29 cellular contexts compared by ENCODE assay signal in the genomic region with DNA sequence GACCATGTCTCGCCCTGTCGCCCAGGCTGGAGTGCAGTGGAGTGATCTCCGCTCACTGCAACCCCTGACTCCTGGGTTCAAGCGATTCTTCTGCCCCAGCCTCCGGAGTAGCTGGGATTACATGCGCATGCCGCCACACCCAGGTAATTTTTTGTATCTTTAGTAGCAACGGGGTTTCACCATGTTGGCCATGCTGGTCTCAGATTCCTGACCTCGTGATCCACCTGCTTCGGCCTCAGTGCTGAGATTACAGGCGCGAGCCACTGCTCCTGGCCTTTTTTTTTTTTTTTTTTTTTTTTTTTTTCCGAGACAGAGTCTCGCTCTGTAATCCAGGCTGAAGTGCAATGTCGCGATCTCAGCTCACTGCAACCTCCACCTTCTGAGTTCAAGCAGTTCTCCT. TPM values are rescaled to one million over a fixed set of nuclear protein-coding genes. Genes with fewer than 3 reads are reported as not detected.
"Had no signal": no experiment of that assay in that cellular context is flagged by ENCODE, and none has a peak within 500 bp of the region (broad histone marks: within the 10 kb centered on the region; RNA-seq: fewer than 3 reads in every experiment).

No MANE protein-coding gene starts in this region.

- H3K79me2 ChIP-seq: parathyroid adenoma had no signal

- H3K36me3 ChIP-seq: ovary, spleen, stomach, tibial artery, transverse colon, upper lobe of left lung, vagina had no signal

- ATAC-seq: naive thymus-derived CD8-positive, alpha-beta T cell; psoas muscle; right cardiac atrium; sciatic nerve; stimulated activated naive B cell treated with anti-CD40 and anti-IgM and Interleukin-4, amounts not matched to agents 10 μg/mL and 1 μg/mL and 100 μg/mL, for 72 hours had no signal

- H3K9ac ChIP-seq: parathyroid adenoma had no signal

- H3K4me3 ChIP-seq: ovary, psoas muscle, skin epidermis, smooth muscle cell, spleen, stomach, testis, tibial artery, transverse colon, upper lobe of left lung, vagina had no signal

- FAIRE-seq: urothelium cell line had no signal

- H2AFZ ChIP-seq: parathyroid adenoma had no signal

- H3K9me3 Mint-ChIP-seq: naive B cell; naive thymus-derived CD8-positive, alpha-beta T cell; natural killer cell treated with Interleukin-12 subunit alpha and Interleukin-12 subunit beta and Interleukin-15 and Interleukin-18, amount 100 ng/mL, for 72 hours; nephron progenitor cell; neural crest cell; stimulated activated naive B cell treated with anti-CD40 and anti-IgM and Interleukin-4, amounts not matched to agents 10 μg/mL and 1 μg/mL and 100 μg/mL, for 72 hours; stimulated activated naive CD8-positive, alpha-beta T cell treated with anti-CD3 and anti-CD28 coated beads, Interleukin-15, Interleukin-2, amounts not matched to agents 100 ng/mL and 50 ng/mL, for 24 hours had no signal

- H3K4me3 Mint-ChIP-seq: naive B cell; nephron progenitor cell; neural crest cell; stimulated activated naive B cell treated with anti-CD40 and anti-IgM and Interleukin-4, amounts not matched to agents 10 μg/mL and 1 μg/mL and 100 μg/mL, for 72 hours had no signal

- DNase-seq: naive B cell; nephron progenitor cell; occipital lobe; ovary; posterior cingulate gyrus; psoas muscle; right cardiac atrium; spleen; stimulated activated CD4-positive, alpha-beta T cell treated with anti-CD3 and anti-CD28 coated beads, Interleukin-12 subunit alpha, Interleukin-12 subunit beta, amount 100 ng/mL, for 4 hours; stimulated activated CD4-positive, alpha-beta T cell treated with anti-CD3 and anti-CD28 coated beads, Interleukin-4, amount 100 ng/mL, for 1 hour; stimulated activated CD4-positive, alpha-beta T cell treated with anti-CD3 and anti-CD28 coated beads, Interleukin-4, amount 100 ng/mL, for 4 hours; stimulated activated naive B cell treated with anti-CD40 and anti-IgM and Interleukin-4, amounts not matched to agents 10 μg/mL and 1 μg/mL and 100 μg/mL, for 72 hours; stomach; testis; tibial artery; transverse colon; upper lobe of left lung had no signal

- H3K36me3 Mint-ChIP-seq: naive B cell; naive thymus-derived CD8-positive, alpha-beta T cell; stimulated activated naive B cell treated with anti-CD40 and anti-IgM and Interleukin-4, amounts not matched to agents 10 μg/mL and 1 μg/mL and 100 μg/mL, for 72 hours had no signal

- H3K4me1 Mint-ChIP-seq: nephron progenitor cell had no signal

- H3K9me3 ChIP-seq: ovary, psoas muscle, spleen, stomach, testis, tibial artery, transverse colon, upper lobe of left lung, vagina had no signal

- H3K27ac Mint-ChIP-seq: naive B cell; nephron progenitor cell; progenitor cell of endocrine pancreas; stimulated activated naive B cell treated with anti-CD40 and anti-IgM and Interleukin-4, amounts not matched to agents 10 μg/mL and 1 μg/mL and 100 μg/mL, for 72 hours; stimulated activated naive CD8-positive, alpha-beta T cell treated with anti-CD3 and anti-CD28 coated beads, Interleukin-15, Interleukin-2, amounts not matched to agents 100 ng/mL and 50 ng/mL, for 24 hours had no signal

- H3K27ac ChIP-seq: ovary, parathyroid adenoma, psoas muscle, skin epidermis, spleen, stomach, testis, tibial artery, transverse colon, upper lobe of left lung, vagina had no signal

- H3K4me2 ChIP-seq: smooth muscle cell had no signal

- H3K4me1 ChIP-seq: parathyroid adenoma, psoas muscle had no signal

- H3K27me3 ChIP-seq: ovary, testis, vagina had no signal

- H3K27me3 Mint-ChIP-seq: natural killer cell treated with Interleukin-12 subunit alpha and Interleukin-12 subunit beta and Interleukin-15 and Interleukin-18, amount 100 ng/mL, for 72 hours had no signal

RNA-seq across cellular contexts. Expression of a gene that starts 9.2 kb away (rescaled TPM):
- total RNA-seq: progenitor cell of endocrine pancreas, renal cortical epithelial cell, transverse colon had no signal
